8 cellular contexts compared by ENCODE assay signal in genomic region chr22:20237480-20238440, GRCh38. TPM values are rescaled to one million over a fixed set of nuclear protein-coding genes. Genes with fewer than 3 reads are reported as not detected.
DNase-seq lines count a peak whose midpoint lies in the region; ATAC-seq and TF ChIP-seq lines count a peak whose summit lies in the region.

No MANE protein-coding gene starts in this region.

- ATAC-seq in GM21381 (IDR thresholded peaks at IDR 0.05; ENCODE audit: unreplicated experiment) (peak; percentile 21), HG02870 (IDR thresholded peaks at IDR 0.05; ENCODE audit: unreplicated experiment) (no peak), heart left ventricle (no peak)

- H3K27ac ChIP-seq in heart left ventricle: peak overlapping the region in 5 of 12 donors; percentile 60 to 94 (median 88)

- no peaks in the 10 kb centered on the region; the same call in 1 of the 2 replicates for H3K36me3 ChIP-seq in BE2C
- H3K36me3 ChIP-seq in heart left ventricle: no peaks in the 10 kb centered on the region

- H3K9me3 ChIP-seq in BE2C (no peaks in the 10 kb centered on the region), heart left ventricle (no peaks in the 10 kb centered on the region)

- peaks cover 31% of the 10 kb centered on the region for H3K4me1 ChIP-seq in BE2C
- H3K4me1 ChIP-seq in heart left ventricle: peaks cover 8 to 42% (median 36%) of the 10 kb centered on the region in 12 donors

- H3K27me3 ChIP-seq in BE2C (no peaks in the 10 kb centered on the region), heart left ventricle (no peaks in the 10 kb centered on the region)

- intact Hi-C loops in heart left ventricle (cut with DNase I): loop anchor here in 3 of 10 donors (1.0 to 5.0 kb wide), 3 partner anchors 31 to 80 kb away; no protein-coding TSS in a partner anchor

- peak; percentile 46 for DNase-seq in BE2C
- peak; percentile 38 for DNase-seq in activated CD8-positive, alpha-beta memory T cell treated with anti-CD3 and anti-CD28 coated beads, Interleukin-2, amount 50 U/mL, for 4 hours
- DNase-seq in epithelial cell of esophagus (ENCODE audit: low read depth): peak; percentile 58
- no peak for DNase-seq in cerebellar nuclear complex (lab: John Stamatoyannopoulos, UW)
- no peak for DNase-seq in NCI-H526 treated with DMSO at 0.1 percent for 48 hours (lab: John Stamatoyannopoulos, UW)
- no peak for DNase-seq in heart left ventricle

- no peak for TF ChIP-seq POLR2A in heart left ventricle (IDR thresholded peaks at IDR 0.05)

- TF ChIP-seq CTCF in BE2C (IDR thresholded peaks at IDR 0.05; ENCODE audit: low read depth, low read length) (no peak), epithelial cell of esophagus (IDR thresholded peaks at IDR 0.05; ENCODE audit: insufficient read depth, low read depth, low read length, missing control alignments) (no peak), heart left ventricle (IDR thresholded peaks at IDR 0.05) (no peak)

- WGBS in heart left ventricle, 4 donors: 80 to 85% (median 83%) methylated on average over 23 to 28 of the region's 28 CpGs

- H3K4me3 ChIP-seq in BE2C (ENCODE audit: low read depth, low read length): no peak overlapping the region
- no peak overlapping the region for H3K4me3 ChIP-seq in epithelial cell of esophagus (ENCODE audit: low read length)
- H3K4me3 ChIP-seq in heart left ventricle: no peak overlapping the region

RNA-seq across cellular contexts. Expression of gene RTN4R, which starts 30.4 kb away (rescaled TPM):
- 68.7 TPM for polyA plus RNA-seq in BE2C (2012; ENCODE audit: insufficient read depth, insufficient read length, low read depth)
- 1 to 10 TPM in 7 of 9 donors, under 1 TPM in 2; 0.53 to 2.6 (median 1.4) TPM for total RNA-seq in heart left ventricle
- 1 to 10 TPM; 1.3 to 1.8 TPM for polyA plus RNA-seq in heart left ventricle

Comparison
In these comparisons a context has a peak if more than half of its experiments do, and no peak if none do; other contexts are left out.
1. DNase-seq: peak in BE2C (single experiment), activated CD8-positive, alpha-beta memory T cell treated with anti-CD3 and anti-CD28 coated beads, Interleukin-2, amount 50 U/mL, for 4 hours (single experiment) and epithelial cell of esophagus (single experiment); none in cerebellar nuclear complex (0 of 2), NCI-H526 treated with DMSO at 0.1 percent for 48 hours (single experiment) and heart left ventricle (0 of 5).